8 cellular contexts compared by ENCODE assay signal in the genomic region with DNA sequence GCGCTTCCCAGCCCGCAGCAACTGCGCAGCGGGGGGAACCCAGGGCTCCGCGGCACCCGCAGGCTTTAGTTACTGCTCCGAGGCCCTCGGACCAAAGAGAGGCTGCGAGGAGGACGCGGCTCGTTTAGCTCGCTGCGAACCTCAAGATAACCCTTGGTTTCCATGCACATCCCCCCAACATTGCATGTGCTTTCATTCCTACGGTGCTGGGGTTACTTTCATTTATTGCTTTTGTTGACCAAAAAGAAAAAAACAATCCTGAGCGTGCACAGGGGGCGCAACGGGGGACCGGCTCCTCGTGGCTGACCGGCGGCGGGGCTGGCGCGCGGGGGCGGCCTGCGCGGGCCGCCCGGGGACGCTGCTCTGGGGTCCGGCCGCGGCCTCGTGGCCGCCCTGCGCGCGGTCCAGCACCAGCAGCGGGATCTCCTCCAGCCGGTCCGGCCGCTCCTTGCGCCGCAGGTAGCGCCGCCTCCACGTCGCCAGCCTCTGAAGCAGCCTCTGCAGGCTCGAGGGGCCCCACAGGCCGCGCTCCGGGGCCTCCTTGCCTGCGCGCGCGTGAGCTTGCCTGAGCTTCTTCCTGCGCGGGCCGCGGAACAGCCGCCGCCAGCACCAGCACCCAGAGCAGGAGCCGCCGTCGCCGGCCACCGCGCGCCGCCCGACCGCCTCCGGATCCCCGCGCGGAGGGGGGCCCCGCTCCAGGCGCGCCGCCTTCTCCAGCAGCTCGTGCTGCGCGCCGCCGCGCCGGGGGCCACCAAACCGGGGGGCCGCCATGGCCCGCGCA.
A peak's percentile ranks its signal among the peaks of the same experiment; 100 is the strongest.
DNase-seq lines count a peak whose midpoint lies in the region; ATAC-seq and TF ChIP-seq lines count a peak whose summit lies in the region.

No MANE protein-coding gene starts in this region.

- H3K27me3 ChIP-seq in Karpas-422 (ENCODE audit: low read length) (no peaks in the 10 kb centered on the region), upper lobe of left lung (no peaks in the 10 kb centered on the region)

- TF ChIP-seq POLR2A in upper lobe of left lung (IDR thresholded peaks at IDR 0.05), result peak in 1 of 4 donors; percentile 15

- TF ChIP-seq EP300 in upper lobe of left lung (IDR thresholded peaks at IDR 0.05), result no peak

- TF ChIP-seq CTCF in upper lobe of left lung (IDR thresholded peaks at IDR 0.05), result peak in 1 of 6 experiments; percentile 4

- H3K9me2 ChIP-seq in Karpas-422 (replicated peaks; ENCODE audit: insufficient read depth, low read length), result no peaks in the 10 kb centered on the region

- peaks cover 45% of the 10 kb centered on the region for H3K27me3 Mint-ChIP-seq in activated T-cell treated with anti-CD3 and anti-CD28 coated beads, Interleukin-2, amount 50 U/mL, for 24 hours
- H3K27me3 Mint-ChIP-seq in naive B cell, result no peaks in the 10 kb centered on the region

- H3K36me3 ChIP-seq in Karpas-422 (ENCODE audit: insufficient read depth, low read length) (no peaks in the 10 kb centered on the region), upper lobe of left lung (no peaks in the 10 kb centered on the region)

- no peaks in the 10 kb centered on the region for H3K9me3 ChIP-seq in Karpas-422 (ENCODE audit: low read length)
- H3K9me3 ChIP-seq in upper lobe of left lung, result no peaks in the 10 kb centered on the region

- H3K9me3 Mint-ChIP-seq in activated T-cell treated with anti-CD3 and anti-CD28 coated beads, Interleukin-2, amount 50 U/mL, for 24 hours, result no peaks in the 10 kb centered on the region
- H3K9me3 Mint-ChIP-seq in naive B cell, result peaks cover 0 to 4% (median 2%) of the 10 kb centered on the region in 7 donors

- peak overlapping the region; percentile 99 for H2AFZ ChIP-seq in Karpas-422 (ENCODE audit: low read length)

- ATAC-seq in naive B cell (ENCODE audit: low read depth in 2 of 2), result peak; percentile 46 to 55
- ATAC-seq in upper lobe of left lung (ENCODE audit: low FRiP score in 2 of 2), result peak; percentile 31 to 72
- no peak for ATAC-seq in GM18511 (IDR thresholded peaks at IDR 0.05; ENCODE audit: unreplicated experiment)
- no peak for ATAC-seq in GM18873 (IDR thresholded peaks at IDR 0.05; ENCODE audit: low FRiP score, unreplicated experiment)

- no peak overlapping the region for H3K27ac Mint-ChIP-seq in activated T-cell treated with anti-CD3 and anti-CD28 coated beads, Interleukin-2, amount 50 U/mL, for 24 hours
- H3K27ac Mint-ChIP-seq in naive B cell, result peak overlapping the region; percentile 63 to 98 (median 90)

- 0 to 5% methylated on average over 9 to 44 of the region's 94 CpGs for WGBS in upper lobe of left lung, 2 donors

- peaks cover 13% of the 10 kb centered on the region for H3K4me1 ChIP-seq in Karpas-422 (ENCODE audit: low read length)
- peaks cover 9 to 20% (median 12%) of the 10 kb centered on the region in 4 donors for H3K4me1 ChIP-seq in upper lobe of left lung

- DNase-seq in ELF-1 (ENCODE audit: low read depth, low spot score) (peak; percentile 59), Karpas-422 (peak; percentile 64), fibroblast of the conjunctiva (ENCODE audit: low read depth) (peak; percentile 1), naive B cell (peak; percentile 50), upper lobe of left lung (peak; percentile 25 to 91)
- peak; percentile 57 for DNase-seq in activated T-cell treated with anti-CD3 and anti-CD28 coated beads, Interleukin-2, amount 50 U/mL, for 24 hours

- H4K20me1 ChIP-seq in Karpas-422 (ENCODE audit: insufficient read depth, low read depth, low read length), result no peaks in the 10 kb centered on the region

- H3K4me3 ChIP-seq in Karpas-422 (ENCODE audit: low read length) (peak overlapping the region; percentile 62), upper lobe of left lung (peak overlapping the region; percentile 27 to 66 (median 66))

- H3K4me1 Mint-ChIP-seq in activated T-cell treated with anti-CD3 and anti-CD28 coated beads, Interleukin-2, amount 50 U/mL, for 24 hours (ENCODE audit: low read depth), result peaks cover 15% of the 10 kb centered on the region
- H3K4me1 Mint-ChIP-seq in naive B cell, result peaks cover 12 to 45% (median 34%) of the 10 kb centered on the region in 3 donors

- peaks cover 1% of the 10 kb centered on the region for H3K36me3 Mint-ChIP-seq in activated T-cell treated with anti-CD3 and anti-CD28 coated beads, Interleukin-2, amount 50 U/mL, for 24 hours (ENCODE audit: low read depth)
- H3K36me3 Mint-ChIP-seq in naive B cell, result no peaks in the 10 kb centered on the region

- H3K9ac ChIP-seq in Karpas-422 (ENCODE audit: low read length), result peak overlapping the region; percentile 65

- no peaks in the 10 kb centered on the region for H3K79me2 ChIP-seq in Karpas-422 (ENCODE audit: low read length)

- H3K4me3 Mint-ChIP-seq in activated T-cell treated with anti-CD3 and anti-CD28 coated beads, Interleukin-2, amount 50 U/mL, for 24 hours, result peak overlapping the region; percentile 82
- H3K4me3 Mint-ChIP-seq in naive B cell, result peak overlapping the region; percentile 87 to 97 (median 93)

- H3K4me2 ChIP-seq in Karpas-422 (ENCODE audit: low read depth, low read length, poor library complexity, severe bottlenecking), result peak overlapping the region; percentile 84

- no peak overlapping the region for H3K27ac ChIP-seq in Karpas-422 (ENCODE audit: low read length)
- peak overlapping the region in 2 of 4 donors; percentile 35 to 73 for H3K27ac ChIP-seq in upper lobe of left lung

Comparison
In these comparisons a context has a peak if more than half of its experiments do, and no peak if none do; other contexts are left out.
1. DNase-seq: peak in every context shown above with its lines; median percentile 64 in Karpas-422; 59 in ELF-1; 58 in upper lobe of left lung; 57 in activated T-cell treated with anti-CD3 and anti-CD28 coated beads, Interleukin-2, amount 50 U/mL, for 24 hours; 50 in naive B cell; 1 in fibroblast of the conjunctiva.
2. ATAC-seq: peak in naive B cell (2 of 2) and upper lobe of left lung (2 of 2); none in GM18511 (single experiment) and GM18873 (single experiment).